17 cellular contexts compared by ENCODE assay signal in genomic region chrX:104335765-104336164, GRCh38.
A peak's percentile ranks its signal among the peaks of the same experiment; 100 is the strongest.
DNase-seq lines count a peak whose midpoint lies in the region; ATAC-seq and TF ChIP-seq lines count a peak whose summit lies in the region.
"Had no signal": no experiment of that assay in that cellular context is flagged by ENCODE, and none has a peak within 500 bp of the region (broad histone marks: within the 10 kb centered on the region; RNA-seq: fewer than 3 reads in every experiment).

No MANE protein-coding gene starts in this region.

- no peak overlapping the region for H3K27ac Mint-ChIP-seq in CD8-positive, alpha-beta memory T cell
- no peak overlapping the region for H3K27ac Mint-ChIP-seq in activated T-helper 2 cell treated with anti-CD3 and anti-CD28 coated beads, Interferon-gamma antibody, Interleukin-2, Interleukin-4, amounts not matched to agents 10 μg/mL and 5 μg/mL and 100 μg/mL, durations not matched to agents 14 hours and 24 hours and 36 hours
- H3K27ac Mint-ChIP-seq: activated naive CD4-positive, alpha-beta T cell treated with anti-CD3 and anti-CD28 coated beads for 36 hours; mesothelial cell of epicardium had no signal

- no peaks in the 10 kb centered on the region for H3K27me3 Mint-ChIP-seq in CD8-positive, alpha-beta memory T cell
- H3K27me3 Mint-ChIP-seq in activated T-helper 2 cell treated with anti-CD3 and anti-CD28 coated beads, Interferon-gamma antibody, Interleukin-2, Interleukin-4, amounts not matched to agents 10 μg/mL and 5 μg/mL and 100 μg/mL, durations not matched to agents 14 hours and 24 hours and 36 hours (ENCODE audit: low read depth) = peaks cover 3% of the 10 kb centered on the region

- intact Hi-C loops in Panc1 (cut with micrococcal nuclease; ENCODE audit: unreplicated experiment) = no loop called here
- intact Hi-C loops in activated T-helper 2 cell treated with anti-CD3 and anti-CD28 coated beads, Interferon-gamma antibody, Interleukin-2, Interleukin-4, amounts not matched to agents 10 μg/mL and 5 μg/mL and 100 μg/mL, durations not matched to agents 14 hours and 24 hours and 36 hours (cut with micrococcal nuclease) = no loop called here

- no peaks in the 10 kb centered on the region for H3K4me1 ChIP-seq in Panc1 (ENCODE audit: control insufficient read depth, insufficient read depth, low read length)
- H3K4me1 ChIP-seq in CD8-positive, alpha-beta memory T cell (ENCODE audit: insufficient read depth, low read length) = no peaks in the 10 kb centered on the region
- H3K4me1 ChIP-seq: testis had no signal

- H3K4me3 ChIP-seq in Panc1 (ENCODE audit: low read depth in 2 of 2, low read length in 2 of 2) = no peak overlapping the region
- no peak overlapping the region for H3K4me3 ChIP-seq in epithelial cell of esophagus (ENCODE audit: low read length)
- H3K4me3 ChIP-seq in CD8-positive, alpha-beta memory T cell (ENCODE audit: low read length) = no peak overlapping the region
- H3K4me3 ChIP-seq: K562, testis had no signal

- no peaks in the 10 kb centered on the region for H3K9me3 Mint-ChIP-seq in CD8-positive, alpha-beta memory T cell
- no peaks in the 10 kb centered on the region for H3K9me3 Mint-ChIP-seq in activated T-helper 2 cell treated with anti-CD3 and anti-CD28 coated beads, Interferon-gamma antibody, Interleukin-2, Interleukin-4, amounts not matched to agents 10 μg/mL and 5 μg/mL and 100 μg/mL, durations not matched to agents 14 hours and 24 hours and 36 hours
- H3K9me3 Mint-ChIP-seq: activated naive CD4-positive, alpha-beta T cell treated with anti-CD3 and anti-CD28 coated beads for 36 hours had no signal

- no peaks in the 10 kb centered on the region for H3K4me1 Mint-ChIP-seq in CD8-positive, alpha-beta memory T cell
- no peaks in the 10 kb centered on the region for H3K4me1 Mint-ChIP-seq in activated T-helper 2 cell treated with anti-CD3 and anti-CD28 coated beads, Interferon-gamma antibody, Interleukin-2, Interleukin-4, amounts not matched to agents 10 μg/mL and 5 μg/mL and 100 μg/mL, durations not matched to agents 14 hours and 24 hours and 36 hours (ENCODE audit: low read depth)
- H3K4me1 Mint-ChIP-seq: mesothelial cell of epicardium had no signal

- DNase-seq in GM04503 (ENCODE audit: low read depth) (peak; percentile 75), Panc1 (ENCODE audit: low read depth, low spot score) (no peak), epithelial cell of esophagus (ENCODE audit: low read depth) (peak; percentile 14), renal cortical epithelial cell (ENCODE audit: low read depth) (peak; percentile 86), mesenteric fat pad (ENCODE audit: low spot score) (no peak)
- DNase-seq in CD8-positive, alpha-beta memory T cell = no peak
- DNase-seq in activated T-helper 2 cell treated with anti-CD3 and anti-CD28 coated beads, Interferon-gamma antibody, Interleukin-2, Interleukin-4, amounts not matched to agents 10 μg/mL and 5 μg/mL and 100 μg/mL, durations not matched to agents 14 hours and 24 hours and 36 hours (ENCODE audit: low spot score) = no peak
- DNase-seq: activated naive CD4-positive, alpha-beta T cell treated with anti-CD3 and anti-CD28 coated beads for 36 hours; cerebellar nuclear complex; NCI-H187 treated with DMSO at 0.1 percent for 48 hours; NCI-H774; nucleus accumbens; SHP77 treated with DMSO at 0.1 percent for 48 hours; testis had no signal

- no peaks in the 10 kb centered on the region for H3K9me3 ChIP-seq in Panc1 (ENCODE audit: control insufficient read depth, insufficient read depth, low read depth, low read length)
- H3K9me3 ChIP-seq in CD8-positive, alpha-beta memory T cell (ENCODE audit: low read length) = no peaks in the 10 kb centered on the region
- H3K9me3 ChIP-seq: testis had no signal

- ATAC-seq in Panc1 (peak; percentile 65), GM21367 (IDR thresholded peaks at IDR 0.05; ENCODE audit: unreplicated experiment) (no peak)
- ATAC-seq: K562 had no signal

- no peaks in the 10 kb centered on the region for H3K36me3 Mint-ChIP-seq in CD8-positive, alpha-beta memory T cell
- no peaks in the 10 kb centered on the region for H3K36me3 Mint-ChIP-seq in activated T-helper 2 cell treated with anti-CD3 and anti-CD28 coated beads, Interferon-gamma antibody, Interleukin-2, Interleukin-4, amounts not matched to agents 10 μg/mL and 5 μg/mL and 100 μg/mL, durations not matched to agents 14 hours and 24 hours and 36 hours (ENCODE audit: low read depth)
- H3K36me3 Mint-ChIP-seq: mesothelial cell of epicardium had no signal

- no peak overlapping the region for H3K27ac ChIP-seq in Panc1 (ENCODE audit: low read length)
- no peak overlapping the region for H3K27ac ChIP-seq in CD8-positive, alpha-beta memory T cell (ENCODE audit: low read depth, low read length)
- H3K27ac ChIP-seq: testis had no signal

- BruUV-seq in Panc1 (replicated peaks; lab: Mats Ljungman, UMichigan) = no TSS peak

- TF ChIP-seq CTCF in Panc1 (IDR thresholded peaks at IDR 0.05) (no peak), epithelial cell of esophagus (IDR thresholded peaks at IDR 0.05; ENCODE audit: insufficient read depth, low read depth, low read length, missing control alignments) (no peak)

- no peaks in the 10 kb centered on the region for H3K36me3 ChIP-seq in Panc1 (ENCODE audit: control insufficient read depth, insufficient read depth, low read length)
- H3K36me3 ChIP-seq in CD8-positive, alpha-beta memory T cell (ENCODE audit: insufficient read depth, low read length) = no peaks in the 10 kb centered on the region

- in situ Hi-C loops in Panc1 (cut with HindIII; ENCODE audit: low pct_unique_long_range_greater_than_20kb, low sequenced_read_pairs) = no loop called here

- POLR2A ChIA-PET in Panc1 (lab: Charles Lee) = no interaction called here
- POLR2A ChIA-PET in CD8-positive, alpha-beta memory T cell (lab: Charles Lee) = no interaction called here

- no peaks in the 10 kb centered on the region for H3K27me3 ChIP-seq in Panc1 (ENCODE audit: control insufficient read depth, insufficient read depth, low read length)
- no peaks in the 10 kb centered on the region for H3K27me3 ChIP-seq in CD8-positive, alpha-beta memory T cell (ENCODE audit: insufficient read depth, low read length, poor library complexity, severe bottlenecking)
- H3K27me3 ChIP-seq: testis had no signal

- CTCF ChIA-PET in Panc1 (lab: Charles Lee) = no interaction called here
- CTCF ChIA-PET in CD8-positive, alpha-beta memory T cell (lab: Charles Lee) = no interaction called here

- no peak overlapping the region for H3K4me3 Mint-ChIP-seq in CD8-positive, alpha-beta memory T cell
- no peak overlapping the region for H3K4me3 Mint-ChIP-seq in activated T-helper 2 cell treated with anti-CD3 and anti-CD28 coated beads, Interferon-gamma antibody, Interleukin-2, Interleukin-4, amounts not matched to agents 10 μg/mL and 5 μg/mL and 100 μg/mL, durations not matched to agents 14 hours and 24 hours and 36 hours (ENCODE audit: low read depth)
- H3K4me3 Mint-ChIP-seq: activated naive CD4-positive, alpha-beta T cell treated with anti-CD3 and anti-CD28 coated beads for 36 hours; mesothelial cell of epicardium had no signal

Comparison
In these comparisons a context has a peak if more than half of its experiments do, and no peak if none do; other contexts are left out.
1. DNase-seq: peak in GM04503 (single experiment), epithelial cell of esophagus (single experiment) and renal cortical epithelial cell (single experiment); none in Panc1 (single experiment), CD8-positive, alpha-beta memory T cell (0 of 5), activated T-helper 2 cell treated with anti-CD3 and anti-CD28 coated beads, Interferon-gamma antibody, Interleukin-2, Interleukin-4, amounts not matched to agents 10 μg/mL and 5 μg/mL and 100 μg/mL, durations not matched to agents 14 hours and 24 hours and 36 hours (single experiment) and mesenteric fat pad (single experiment).